1 cellular context compared by ENCODE assay signal in genomic region chr6:659179-659578, GRCh38.
TF ChIP-seq lines count a peak whose summit lies in the region.

No MANE protein-coding gene starts in this region.

TF ChIP-seq in HCT116, 20 proteins besides CTCF, POLR2A, EP300 and RAD21:
- TF ChIP-seq EZH2phosphoT487 (IDR thresholded peaks at IDR 0.05; ENCODE audit: borderline replicate concordance) (no peak), ZFX (IDR thresholded peaks at IDR 0.05) (no peak), SRF (IDR thresholded peaks at IDR 0.05; ENCODE audit: low read depth) (no peak), EGR1 (IDR thresholded peaks at IDR 0.05; ENCODE audit: low read depth) (no peak), SIN3A (IDR thresholded peaks at IDR 0.05; ENCODE audit: low read depth) (no peak), YY1 (IDR thresholded peaks at IDR 0.05; ENCODE audit: extremely low read depth, insufficient replicate concordance, low read depth, low read length) (no peak), ELF1 (IDR thresholded peaks at IDR 0.05; ENCODE audit: borderline replicate concordance, low read depth) (no peak), CBX3 (IDR thresholded peaks at IDR 0.05; ENCODE audit: low read depth) (no peak), CEBPB (IDR thresholded peaks at IDR 0.05; ENCODE audit: low read depth) (no peak), SP1 (IDR thresholded peaks at IDR 0.05; ENCODE audit: low read depth) (no peak), FOSL1 (IDR thresholded peaks at IDR 0.05; ENCODE audit: low read depth) (no peak), POLR2AphosphoS5 (IDR thresholded peaks at IDR 0.05; ENCODE audit: low read depth, low read length) (no peak), TCF7L2 (IDR thresholded peaks at IDR 0.05; ENCODE audit: borderline replicate concordance, extremely low read depth, insufficient read depth, insufficient read length) (no peak)
- TF ChIP-seq, protein P1, sequence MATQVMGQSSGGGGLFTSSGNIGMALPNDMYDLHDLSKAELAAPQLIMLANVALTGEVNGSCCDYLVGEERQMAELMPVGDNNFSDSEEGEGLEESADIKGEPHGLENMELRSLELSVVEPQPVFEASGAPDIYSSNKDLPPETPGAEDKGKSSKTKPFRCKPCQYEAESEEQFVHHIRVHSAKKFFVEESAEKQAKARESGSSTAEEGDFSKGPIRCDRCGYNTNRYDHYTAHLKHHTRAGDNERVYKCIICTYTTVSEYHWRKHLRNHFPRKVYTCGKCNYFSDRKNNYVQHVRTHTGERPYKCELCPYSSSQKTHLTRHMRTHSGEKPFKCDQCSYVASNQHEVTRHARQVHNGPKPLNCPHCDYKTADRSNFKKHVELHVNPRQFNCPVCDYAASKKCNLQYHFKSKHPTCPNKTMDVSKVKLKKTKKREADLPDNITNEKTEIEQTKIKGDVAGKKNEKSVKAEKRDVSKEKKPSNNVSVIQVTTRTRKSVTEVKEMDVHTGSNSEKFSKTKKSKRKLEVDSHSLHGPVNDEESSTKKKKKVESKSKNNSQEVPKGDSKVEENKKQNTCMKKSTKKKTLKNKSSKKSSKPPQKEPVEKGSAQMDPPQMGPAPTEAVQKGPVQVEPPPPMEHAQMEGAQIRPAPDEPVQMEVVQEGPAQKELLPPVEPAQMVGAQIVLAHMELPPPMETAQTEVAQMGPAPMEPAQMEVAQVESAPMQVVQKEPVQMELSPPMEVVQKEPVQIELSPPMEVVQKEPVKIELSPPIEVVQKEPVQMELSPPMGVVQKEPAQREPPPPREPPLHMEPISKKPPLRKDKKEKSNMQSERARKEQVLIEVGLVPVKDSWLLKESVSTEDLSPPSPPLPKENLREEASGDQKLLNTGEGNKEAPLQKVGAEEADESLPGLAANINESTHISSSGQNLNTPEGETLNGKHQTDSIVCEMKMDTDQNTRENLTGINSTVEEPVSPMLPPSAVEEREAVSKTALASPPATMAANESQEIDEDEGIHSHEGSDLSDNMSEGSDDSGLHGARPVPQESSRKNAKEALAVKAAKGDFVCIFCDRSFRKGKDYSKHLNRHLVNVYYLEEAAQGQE (IDR thresholded peaks at IDR 0.05; ENCODE audit: low read depth): no peak
